In the genomic region with DNA sequence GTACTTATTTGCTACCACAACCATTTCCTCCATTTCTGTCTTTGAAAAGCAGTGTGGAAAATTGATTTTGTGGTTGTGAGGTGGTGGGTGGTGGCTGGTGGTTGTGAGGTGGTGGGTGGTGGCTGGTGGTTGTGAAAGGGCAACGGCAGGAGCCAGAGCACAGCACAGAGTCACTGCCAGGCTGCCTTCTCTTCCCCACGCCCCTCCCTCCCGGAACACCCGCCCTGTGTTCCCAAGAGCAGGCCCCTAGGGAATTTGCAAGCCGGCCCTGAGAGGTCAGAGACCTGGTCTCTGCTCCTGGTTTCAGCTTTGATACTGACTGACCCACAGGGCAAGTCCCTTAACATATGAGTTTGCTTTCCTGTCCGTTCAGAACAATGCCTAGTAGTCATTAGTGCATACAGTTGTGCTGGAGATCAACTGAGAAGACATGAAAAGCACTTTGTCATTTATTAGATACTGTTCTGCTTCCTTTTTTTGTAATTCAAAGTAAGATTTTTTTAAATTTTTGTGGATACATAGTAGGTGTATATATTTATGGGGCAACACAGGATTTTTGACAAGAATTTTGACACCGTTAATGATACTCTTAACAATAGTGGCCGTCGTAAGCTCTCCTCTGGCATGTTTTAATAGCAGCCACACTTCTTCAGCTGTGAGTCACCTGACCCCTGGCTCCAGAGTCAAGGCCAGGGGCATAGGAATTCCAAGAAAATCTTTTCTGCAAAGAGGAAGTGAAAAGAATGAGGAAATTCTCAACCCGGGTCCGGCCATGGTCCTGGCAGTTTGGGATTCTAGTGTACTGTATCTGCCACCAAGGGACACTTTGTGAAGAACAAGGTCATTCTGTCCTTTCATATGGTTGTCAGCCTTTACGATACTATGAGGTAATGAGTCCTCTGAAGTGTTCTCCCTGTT, we compare ENCODE assay signal across 1 cellular context.
TF ChIP-seq lines count a peak whose summit lies in the region.

No MANE protein-coding gene starts in this region.

TF ChIP-seq in HepG2, 621 proteins besides CTCF, POLR2A, EP300 and RAD21 (continued from another document and continues in another):
- TF ChIP-seq, protein P1, sequence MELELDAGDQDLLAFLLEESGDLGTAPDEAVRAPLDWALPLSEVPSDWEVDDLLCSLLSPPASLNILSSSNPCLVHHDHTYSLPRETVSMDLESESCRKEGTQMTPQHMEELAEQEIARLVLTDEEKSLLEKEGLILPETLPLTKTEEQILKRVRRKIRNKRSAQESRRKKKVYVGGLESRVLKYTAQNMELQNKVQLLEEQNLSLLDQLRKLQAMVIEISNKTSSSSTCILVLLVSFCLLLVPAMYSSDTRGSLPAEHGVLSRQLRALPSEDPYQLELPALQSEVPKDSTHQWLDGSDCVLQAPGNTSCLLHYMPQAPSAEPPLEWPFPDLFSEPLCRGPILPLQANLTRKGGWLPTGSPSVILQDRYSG (CRISPR knock-in tag; IDR thresholded peaks at IDR 0.05) = no peak
- TF ChIP-seq ZFP36L2 (CRISPR knock-in tag; IDR thresholded peaks at IDR 0.05) (no peak), HNF4G (IDR thresholded peaks at IDR 0.05; ENCODE audit: borderline replicate concordance, low read depth, low read length) (peak; percentile 69), HNF4G (CRISPR knock-in tag; IDR thresholded peaks at IDR 0.05; ENCODE audit: borderline replicate concordance, low read depth) (peak; percentile 34; the same call in 1 of the 2 replicates), AKAP8 (CRISPR knock-in tag; IDR thresholded peaks at IDR 0.05) (no peak), SOX6 (IDR thresholded peaks at IDR 0.05) (no peak), SOX6 (CRISPR knock-in tag; IDR thresholded peaks at IDR 0.05) (peak; percentile 96), HMG20A (CRISPR knock-in tag; IDR thresholded peaks at IDR 0.05; ENCODE audit: borderline replicate concordance) (0 out of 2 replicates have a peak, but pooled peaks have one; percentile 66), SPEN (CRISPR knock-in tag; IDR thresholded peaks at IDR 0.05; ENCODE audit: low read depth) (peak; percentile 64; the same call in 1 of the 2 replicates), SOX13 (IDR thresholded peaks at IDR 0.05) (peak; percentile 80), SOX13 (CRISPR knock-in tag; conservative IDR thresholded peaks at IDR 0.05 in 1 of 2, IDR thresholded peaks at IDR 0.05 in 1 of 2) (peak in 1 of 2 experiments; percentile 93; a peak in 2 of 4 replicates), ONECUT2 (CRISPR knock-in tag; IDR thresholded peaks at IDR 0.05) (no peak), ZFX (CRISPR knock-in tag; IDR thresholded peaks at IDR 0.05; ENCODE audit: low read depth) (peak; percentile 83), GABPA (IDR thresholded peaks at IDR 0.05; ENCODE audit: low read depth, low read length) (no peak), GABPA (CRISPR knock-in tag; IDR thresholded peaks at IDR 0.05; ENCODE audit: low read depth) (peak; percentile 44), ZNF224 (CRISPR knock-in tag; IDR thresholded peaks at IDR 0.05) (no peak), ESRRA (CRISPR knock-in tag; IDR thresholded peaks at IDR 0.05; ENCODE audit: low read depth) (peak; percentile 80), NR2F2 (IDR thresholded peaks at IDR 0.05; ENCODE audit: borderline replicate concordance, low read depth) (peak; percentile 99), FOXM1 (CRISPR knock-in tag; IDR thresholded peaks at IDR 0.05) (no peak), EHMT2 (IDR thresholded peaks at IDR 0.05; ENCODE audit: borderline replicate concordance, low read depth, low read length) (peak; percentile 57; the same call in 1 of the 2 replicates), ZNF17 (CRISPR knock-in tag; IDR thresholded peaks at IDR 0.05) (no peak), KMT2A (CRISPR knock-in tag; IDR thresholded peaks at IDR 0.05) (no peak), SP5 (CRISPR knock-in tag; IDR thresholded peaks at IDR 0.05; ENCODE audit: borderline replicate concordance, low read depth) (peak; percentile 41), ZBTB20 (CRISPR knock-in tag; IDR thresholded peaks at IDR 0.05; ENCODE audit: borderline replicate concordance, low read depth) (no peak; the same call in 1 of the 2 replicates)
- TF ChIP-seq, protein P2, sequence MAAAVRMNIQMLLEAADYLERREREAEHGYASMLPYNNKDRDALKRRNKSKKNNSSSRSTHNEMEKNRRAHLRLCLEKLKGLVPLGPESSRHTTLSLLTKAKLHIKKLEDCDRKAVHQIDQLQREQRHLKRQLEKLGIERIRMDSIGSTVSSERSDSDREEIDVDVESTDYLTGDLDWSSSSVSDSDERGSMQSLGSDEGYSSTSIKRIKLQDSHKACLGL (CRISPR knock-in tag; IDR thresholded peaks at IDR 0.05) = no peak
- TF ChIP-seq, protein P3, sequence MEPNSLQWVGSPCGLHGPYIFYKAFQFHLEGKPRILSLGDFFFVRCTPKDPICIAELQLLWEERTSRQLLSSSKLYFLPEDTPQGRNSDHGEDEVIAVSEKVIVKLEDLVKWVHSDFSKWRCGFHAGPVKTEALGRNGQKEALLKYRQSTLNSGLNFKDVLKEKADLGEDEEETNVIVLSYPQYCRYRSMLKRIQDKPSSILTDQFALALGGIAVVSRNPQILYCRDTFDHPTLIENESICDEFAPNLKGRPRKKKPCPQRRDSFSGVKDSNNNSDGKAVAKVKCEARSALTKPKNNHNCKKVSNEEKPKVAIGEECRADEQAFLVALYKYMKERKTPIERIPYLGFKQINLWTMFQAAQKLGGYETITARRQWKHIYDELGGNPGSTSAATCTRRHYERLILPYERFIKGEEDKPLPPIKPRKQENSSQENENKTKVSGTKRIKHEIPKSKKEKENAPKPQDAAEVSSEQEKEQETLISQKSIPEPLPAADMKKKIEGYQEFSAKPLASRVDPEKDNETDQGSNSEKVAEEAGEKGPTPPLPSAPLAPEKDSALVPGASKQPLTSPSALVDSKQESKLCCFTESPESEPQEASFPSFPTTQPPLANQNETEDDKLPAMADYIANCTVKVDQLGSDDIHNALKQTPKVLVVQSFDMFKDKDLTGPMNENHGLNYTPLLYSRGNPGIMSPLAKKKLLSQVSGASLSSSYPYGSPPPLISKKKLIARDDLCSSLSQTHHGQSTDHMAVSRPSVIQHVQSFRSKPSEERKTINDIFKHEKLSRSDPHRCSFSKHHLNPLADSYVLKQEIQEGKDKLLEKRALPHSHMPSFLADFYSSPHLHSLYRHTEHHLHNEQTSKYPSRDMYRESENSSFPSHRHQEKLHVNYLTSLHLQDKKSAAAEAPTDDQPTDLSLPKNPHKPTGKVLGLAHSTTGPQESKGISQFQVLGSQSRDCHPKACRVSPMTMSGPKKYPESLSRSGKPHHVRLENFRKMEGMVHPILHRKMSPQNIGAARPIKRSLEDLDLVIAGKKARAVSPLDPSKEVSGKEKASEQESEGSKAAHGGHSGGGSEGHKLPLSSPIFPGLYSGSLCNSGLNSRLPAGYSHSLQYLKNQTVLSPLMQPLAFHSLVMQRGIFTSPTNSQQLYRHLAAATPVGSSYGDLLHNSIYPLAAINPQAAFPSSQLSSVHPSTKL (CRISPR knock-in tag; IDR thresholded peaks at IDR 0.05) = peak; percentile 90
- TF ChIP-seq, protein P4, sequence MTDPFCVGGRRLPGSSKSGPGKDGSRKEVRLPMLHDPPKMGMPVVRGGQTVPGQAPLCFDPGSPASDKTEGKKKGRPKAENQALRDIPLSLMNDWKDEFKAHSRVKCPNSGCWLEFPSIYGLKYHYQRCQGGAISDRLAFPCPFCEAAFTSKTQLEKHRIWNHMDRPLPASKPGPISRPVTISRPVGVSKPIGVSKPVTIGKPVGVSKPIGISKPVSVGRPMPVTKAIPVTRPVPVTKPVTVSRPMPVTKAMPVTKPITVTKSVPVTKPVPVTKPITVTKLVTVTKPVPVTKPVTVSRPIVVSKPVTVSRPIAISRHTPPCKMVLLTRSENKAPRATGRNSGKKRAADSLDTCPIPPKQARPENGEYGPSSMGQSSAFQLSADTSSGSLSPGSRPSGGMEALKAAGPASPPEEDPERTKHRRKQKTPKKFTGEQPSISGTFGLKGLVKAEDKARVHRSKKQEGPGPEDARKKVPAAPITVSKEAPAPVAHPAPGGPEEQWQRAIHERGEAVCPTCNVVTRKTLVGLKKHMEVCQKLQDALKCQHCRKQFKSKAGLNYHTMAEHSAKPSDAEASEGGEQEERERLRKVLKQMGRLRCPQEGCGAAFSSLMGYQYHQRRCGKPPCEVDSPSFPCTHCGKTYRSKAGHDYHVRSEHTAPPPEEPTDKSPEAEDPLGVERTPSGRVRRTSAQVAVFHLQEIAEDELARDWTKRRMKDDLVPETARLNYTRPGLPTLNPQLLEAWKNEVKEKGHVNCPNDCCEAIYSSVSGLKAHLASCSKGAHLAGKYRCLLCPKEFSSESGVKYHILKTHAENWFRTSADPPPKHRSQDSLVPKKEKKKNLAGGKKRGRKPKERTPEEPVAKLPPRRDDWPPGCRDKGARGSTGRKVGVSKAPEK (CRISPR knock-in tag; IDR thresholded peaks at IDR 0.05; ENCODE audit: borderline replicate concordance) = no peak
- TF ChIP-seq, protein P5, sequence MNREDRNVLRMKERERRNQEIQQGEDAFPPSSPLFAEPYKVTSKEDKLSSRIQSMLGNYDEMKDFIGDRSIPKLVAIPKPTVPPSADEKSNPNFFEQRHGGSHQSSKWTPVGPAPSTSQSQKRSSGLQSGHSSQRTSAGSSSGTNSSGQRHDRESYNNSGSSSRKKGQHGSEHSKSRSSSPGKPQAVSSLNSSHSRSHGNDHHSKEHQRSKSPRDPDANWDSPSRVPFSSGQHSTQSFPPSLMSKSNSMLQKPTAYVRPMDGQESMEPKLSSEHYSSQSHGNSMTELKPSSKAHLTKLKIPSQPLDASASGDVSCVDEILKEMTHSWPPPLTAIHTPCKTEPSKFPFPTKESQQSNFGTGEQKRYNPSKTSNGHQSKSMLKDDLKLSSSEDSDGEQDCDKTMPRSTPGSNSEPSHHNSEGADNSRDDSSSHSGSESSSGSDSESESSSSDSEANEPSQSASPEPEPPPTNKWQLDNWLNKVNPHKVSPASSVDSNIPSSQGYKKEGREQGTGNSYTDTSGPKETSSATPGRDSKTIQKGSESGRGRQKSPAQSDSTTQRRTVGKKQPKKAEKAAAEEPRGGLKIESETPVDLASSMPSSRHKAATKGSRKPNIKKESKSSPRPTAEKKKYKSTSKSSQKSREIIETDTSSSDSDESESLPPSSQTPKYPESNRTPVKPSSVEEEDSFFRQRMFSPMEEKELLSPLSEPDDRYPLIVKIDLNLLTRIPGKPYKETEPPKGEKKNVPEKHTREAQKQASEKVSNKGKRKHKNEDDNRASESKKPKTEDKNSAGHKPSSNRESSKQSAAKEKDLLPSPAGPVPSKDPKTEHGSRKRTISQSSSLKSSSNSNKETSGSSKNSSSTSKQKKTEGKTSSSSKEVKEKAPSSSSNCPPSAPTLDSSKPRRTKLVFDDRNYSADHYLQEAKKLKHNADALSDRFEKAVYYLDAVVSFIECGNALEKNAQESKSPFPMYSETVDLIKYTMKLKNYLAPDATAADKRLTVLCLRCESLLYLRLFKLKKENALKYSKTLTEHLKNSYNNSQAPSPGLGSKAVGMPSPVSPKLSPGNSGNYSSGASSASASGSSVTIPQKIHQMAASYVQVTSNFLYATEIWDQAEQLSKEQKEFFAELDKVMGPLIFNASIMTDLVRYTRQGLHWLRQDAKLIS (CRISPR knock-in tag; IDR thresholded peaks at IDR 0.05) = no peak
- TF ChIP-seq, protein P6, sequence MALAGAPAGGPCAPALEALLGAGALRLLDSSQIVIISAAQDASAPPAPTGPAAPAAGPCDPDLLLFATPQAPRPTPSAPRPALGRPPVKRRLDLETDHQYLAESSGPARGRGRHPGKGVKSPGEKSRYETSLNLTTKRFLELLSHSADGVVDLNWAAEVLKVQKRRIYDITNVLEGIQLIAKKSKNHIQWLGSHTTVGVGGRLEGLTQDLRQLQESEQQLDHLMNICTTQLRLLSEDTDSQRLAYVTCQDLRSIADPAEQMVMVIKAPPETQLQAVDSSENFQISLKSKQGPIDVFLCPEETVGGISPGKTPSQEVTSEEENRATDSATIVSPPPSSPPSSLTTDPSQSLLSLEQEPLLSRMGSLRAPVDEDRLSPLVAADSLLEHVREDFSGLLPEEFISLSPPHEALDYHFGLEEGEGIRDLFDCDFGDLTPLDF (CRISPR knock-in tag; IDR thresholded peaks at IDR 0.05) = no peak
- TF ChIP-seq, protein P7, sequence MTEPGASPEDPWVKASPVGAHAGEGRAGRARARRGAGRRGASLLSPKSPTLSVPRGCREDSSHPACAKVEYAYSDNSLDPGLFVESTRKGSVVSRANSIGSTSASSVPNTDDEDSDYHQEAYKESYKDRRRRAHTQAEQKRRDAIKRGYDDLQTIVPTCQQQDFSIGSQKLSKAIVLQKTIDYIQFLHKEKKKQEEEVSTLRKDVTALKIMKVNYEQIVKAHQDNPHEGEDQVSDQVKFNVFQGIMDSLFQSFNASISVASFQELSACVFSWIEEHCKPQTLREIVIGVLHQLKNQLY (CRISPR knock-in tag; IDR thresholded peaks at IDR 0.05) = no peak
